In genomic region chr15:63501256-63502089, GRCh38 we compare ENCODE assay signal across 8 cellular contexts.
DNase-seq lines count a peak whose midpoint lies in the region; ATAC-seq lines count a peak whose summit lies in the region.

No MANE protein-coding gene starts in this region.

- peak overlapping the region; percentile 57 for H3K27ac ChIP-seq in layer of hippocampus (ENCODE audit: low read depth, low read length)

- H3K4me3 ChIP-seq in GM08714 (ENCODE audit: low read length): peak overlapping the region; percentile 37; the same call in 1 of the 2 replicates

- ATAC-seq in stimulated activated naive CD8-positive, alpha-beta T cell treated with anti-CD3 and anti-CD28 coated beads, Interleukin-15, Interleukin-2, amounts not matched to agents 100 U/mL and 50 U/mL, for 24 hours: no peak
- ATAC-seq in HG03460 (IDR thresholded peaks at IDR 0.05; ENCODE audit: unreplicated experiment) (no peak), HG03354 (IDR thresholded peaks at IDR 0.05; ENCODE audit: poor library complexity, severe bottlenecking, unreplicated experiment) (no peak)

- DNase-seq in RKO (ENCODE audit: low spot score) (peak; percentile 74), cerebellar cortex (ENCODE audit: low spot score) (peak; percentile 44), NCI-H1417 (lab: John Stamatoyannopoulos, UW) (no peak)
- DNase-seq in stimulated activated naive CD8-positive, alpha-beta T cell treated with anti-CD3 and anti-CD28 coated beads, Interleukin-15, Interleukin-2, amounts not matched to agents 100 U/mL and 50 U/mL, for 24 hours: peak; percentile 62

- H3K27me3 ChIP-seq in layer of hippocampus (ENCODE audit: control insufficient read depth, insufficient read depth, low read length): no peaks in the 10 kb centered on the region

Comparison
In these comparisons a context has a peak if more than half of its experiments do, and no peak if none do; other contexts are left out.
1. DNase-seq: peak in RKO (single experiment), cerebellar cortex (single experiment) and stimulated activated naive CD8-positive, alpha-beta T cell treated with anti-CD3 and anti-CD28 coated beads, Interleukin-15, Interleukin-2, amounts not matched to agents 100 U/mL and 50 U/mL, for 24 hours (single experiment); none in NCI-H1417 (0 of 3).